In the genomic region with DNA sequence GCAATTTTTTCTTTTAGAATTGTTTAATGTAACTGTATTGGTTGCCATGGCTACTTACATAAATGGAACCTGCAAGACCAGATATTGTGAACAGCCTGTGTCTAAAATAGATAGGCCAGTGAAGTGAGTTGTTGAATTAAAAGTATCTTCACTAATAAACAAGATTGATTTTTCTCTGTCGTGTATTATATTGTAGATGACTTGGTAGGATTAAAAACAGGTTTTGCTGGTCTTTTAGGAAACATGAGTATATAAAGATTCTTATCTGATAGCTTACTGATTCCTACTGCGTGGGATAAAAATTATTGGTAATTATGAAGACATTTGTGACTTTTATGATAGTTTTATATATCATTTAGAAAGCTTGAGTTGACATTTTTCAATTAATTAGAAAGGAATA, we compare ENCODE assay signal across 30 cellular contexts.
"Had no signal": no experiment of that assay in that cellular context is flagged by ENCODE, and none has a peak within 500 bp of the region (broad histone marks: within the 10 kb centered on the region; RNA-seq: fewer than 3 reads in every experiment).

No MANE protein-coding gene starts in this region.

- H3K4me3 Mint-ChIP-seq: activated B cell treated with CpG ODN at 0.5 μM for 24 hours; activated CD4-positive, alpha-beta memory T cell treated with anti-CD3 and anti-CD28 coated beads for 36 hours; activated naive CD4-positive, alpha-beta T cell treated with anti-CD3 and anti-CD28 coated beads for 36 hours; activated T-cell treated with anti-CD3 and anti-CD28 coated beads, Interleukin-2, amount 50 U/mL, for 4 hours; activated T-helper 1 cell treated with anti-CD3 and anti-CD28 coated beads, Interleukin-12 subunit alpha, Interleukin-12 subunit beta, Interleukin-2, Interleukin-4 antibody, amounts not matched to agents 30 ng/mL and 10 ng/mL and 1 ng/mL, durations not matched to agents 14 hours and 24 hours and 36 hours had no signal

- FAIRE-seq: TTC549 had no signal

- H3K27me3 Mint-ChIP-seq: activated B cell treated with CpG ODN at 0.5 μM for 24 hours; activated CD4-positive, alpha-beta memory T cell treated with anti-CD3 and anti-CD28 coated beads for 36 hours had no signal

- DNase-seq: activated B cell treated with CpG ODN at 0.5 μM for 24 hours; activated CD4-positive, alpha-beta memory T cell treated with anti-CD3 and anti-CD28 coated beads for 36 hours; activated CD4-positive, alpha-beta T cell treated with anti-CD3 and anti-CD28 coated beads for 4 hours; activated CD4-positive, alpha-beta T cell treated with anti-CD3 and anti-CD28 coated beads, Interleukin-2, amount 50 U/mL, for 1 hour; activated CD4-positive, CD25-positive, alpha-beta regulatory T cell treated with anti-CD3 and anti-CD28 coated beads, Interleukin-2, amount 50 U/mL, for 72 hours; activated CD8-positive, alpha-beta memory T cell treated with anti-CD3 and anti-CD28 coated beads, Interleukin-2, amount 50 U/mL, for 4 hours; activated gamma-delta T cell treated with Interleukin-2 at 50 U/mL for 16 hours; activated naive CD4-positive, alpha-beta T cell treated with anti-CD3 and anti-CD28 coated beads for 36 hours; activated T-cell treated with anti-CD3 and anti-CD28 coated beads for 4 hours; activated T-cell treated with anti-CD3 and anti-CD28 coated beads, Interleukin-2, amount 50 U/mL, for 4 hours; adrenal gland; anterior cingulate cortex; brain microvascular endothelial cell; cerebellar nuclear complex; NCI-H1105; NCI-H1417 treated with DMSO at 0.1 percent for 48 hours; NCI-H1694; NCI-H2029; NCI-H2107; NCI-H2171; NCI-H510A; NCI-H526; NCI-H748 treated with DMSO at 0.1 percent for 48 hours; NK-92 treated with Interleukin-12 subunit alpha and Interleukin-12 subunit beta, amount 100 ng/mL, for 24 hours; Right ventricle myocardium superior had no signal

- H3K4me1 ChIP-seq: adrenal gland had no signal

- H3K9me3 ChIP-seq: adrenal gland had no signal

- H3K4me3 ChIP-seq: adrenal gland, SK-N-MC had no signal

- H3K27me3 ChIP-seq: adrenal gland, brain microvascular endothelial cell had no signal

- H3K4me2 ChIP-seq: KMS-11 had no signal

- H3K27ac ChIP-seq: adrenal gland, brain microvascular endothelial cell, KMS-11, SK-N-MC had no signal

- H3K9me3 Mint-ChIP-seq: activated B cell treated with CpG ODN at 0.5 μM for 24 hours; activated naive CD4-positive, alpha-beta T cell treated with anti-CD3 and anti-CD28 coated beads for 36 hours; activated naive CD4-positive, alpha-beta T cell treated with anti-CD3 and anti-CD28 coated beads, Interleukin-2, amount 50 U/mL, for 72 hours; activated T-cell treated with anti-CD3 and anti-CD28 coated beads, Interleukin-2, amount 50 U/mL, for 4 hours; activated T-helper 1 cell treated with anti-CD3 and anti-CD28 coated beads, Interleukin-12 subunit alpha, Interleukin-12 subunit beta, Interleukin-2, Interleukin-4 antibody, amounts not matched to agents 30 ng/mL and 10 ng/mL and 1 ng/mL, durations not matched to agents 14 hours and 24 hours and 36 hours had no signal

- H3K27ac Mint-ChIP-seq: activated B cell treated with CpG ODN at 0.5 μM for 24 hours; activated CD4-positive, alpha-beta memory T cell treated with anti-CD3 and anti-CD28 coated beads for 36 hours; activated naive CD4-positive, alpha-beta T cell treated with anti-CD3 and anti-CD28 coated beads for 36 hours; activated naive CD4-positive, alpha-beta T cell treated with anti-CD3 and anti-CD28 coated beads, Interleukin-2, amount 50 U/mL, for 72 hours; activated T-helper 1 cell treated with anti-CD3 and anti-CD28 coated beads, Interleukin-12 subunit alpha, Interleukin-12 subunit beta, Interleukin-2, Interleukin-4 antibody, amounts not matched to agents 30 ng/mL and 10 ng/mL and 1 ng/mL, durations not matched to agents 14 hours and 24 hours and 36 hours had no signal

- H3K9ac ChIP-seq: KMS-11 had no signal

- ATAC-seq: activated naive CD4-positive, alpha-beta T cell treated with anti-CD3 and anti-CD28 coated beads, Interleukin-2, amount 50 U/mL, for 72 hours; activated T-cell treated with anti-CD3 and anti-CD28 coated beads, Interleukin-2, amount 50 U/mL, for 4 hours had no signal

- H3K36me3 ChIP-seq: adrenal gland, brain microvascular endothelial cell had no signal
